Comparison of ENCODE assay signal across 24 cellular contexts in genomic region chr18:33781429-33781828, GRCh38.
DNase-seq lines count a peak whose midpoint lies in the region; ATAC-seq and TF ChIP-seq lines count a peak whose summit lies in the region.
"Had no signal": no experiment of that assay in that cellular context is flagged by ENCODE, and none has a peak within 500 bp of the region (broad histone marks: within the 10 kb centered on the region; RNA-seq: fewer than 3 reads in every experiment).

No MANE protein-coding gene starts in this region.

- no peak for TF ChIP-seq CTCF in gastrocnemius medialis (IDR thresholded peaks at IDR 0.05 in 4 of 5, conservative IDR thresholded peaks at IDR 0.05 in 1 of 5)

- in situ Hi-C loops in gastrocnemius medialis (cut with MboI; ENCODE audit: low sequenced_read_pairs in 4 of 4) = no loop called here

- intact Hi-C loops in gastrocnemius medialis (cut with DNase I; ENCODE audit: low total_unique reads) = no loop called here

- no peaks in the 10 kb centered on the region for H3K9me3 ChIP-seq in gastrocnemius medialis
- H3K9me3 ChIP-seq: breast epithelium, SJSA1, thoracic aorta had no signal

- H3K4me3 ChIP-seq in gastrocnemius medialis = no peak overlapping the region
- H3K4me3 ChIP-seq: breast epithelium, GM12878, hepatocyte, SJSA1, thoracic aorta had no signal

- ATAC-seq in gastrocnemius medialis (peak; percentile 77 to 78), left lobe of liver (no peak)
- ATAC-seq: CD8-positive, alpha-beta T cell; GM12878; natural killer cell had no signal

- TF ChIP-seq POLR2A in gastrocnemius medialis (IDR thresholded peaks at IDR 0.05) = no peak

- no peak overlapping the region for H3K27ac ChIP-seq in gastrocnemius medialis
- H3K27ac ChIP-seq: breast epithelium, hepatocyte, SJSA1, thoracic aorta had no signal

- no peaks in the 10 kb centered on the region for H3K27me3 ChIP-seq in gastrocnemius medialis
- H3K27me3 ChIP-seq: breast epithelium, hepatocyte, SJSA1 had no signal

- H3K36me3 ChIP-seq in gastrocnemius medialis = no peaks in the 10 kb centered on the region
- H3K36me3 ChIP-seq: breast epithelium, SJSA1, thoracic aorta had no signal

- DNase-seq in NCI-H345 (lab: John Stamatoyannopoulos, UW) (peak; percentile 5), NCI-H345 treated with DMSO at 0.1 percent for 48 hours (lab: John Stamatoyannopoulos, UW; ENCODE audit: unreplicated experiment) (no peak), NCI-H1105 treated with DMSO at 0.1 percent for 48 hours (lab: John Stamatoyannopoulos, UW) (peak; percentile 88), NCI-H748 treated with DMSO at 0.1 percent for 48 hours (lab: John Stamatoyannopoulos, UW) (peak; percentile 81), gastrocnemius medialis (no peak), left lobe of liver (ENCODE audit: low spot score) (no peak)
- no peak for DNase-seq in stimulated activated naive CD4-positive, alpha-beta T cell (lab: John Stamatoyannopoulos, UW)
- DNase-seq: activated CD4-positive, alpha-beta T cell treated with anti-CD3 and anti-CD28 coated beads for 4 hours; activated naive CD8-positive, alpha-beta T cell treated with anti-CD3 and anti-CD28 coated beads for 36 hours; anterior cingulate cortex; CD8-positive, alpha-beta T cell; GOT3; HFFc6; Kasumi-1; natural killer cell; NCI-H2081 treated with DMSO at 0.1 percent for 48 hours; NCI-H526 treated with DMSO at 0.1 percent for 48 hours; stimulated activated naive CD4-positive, alpha-beta T cell treated with Interleukin-2 at 50 U/mL for 16 hours; T-helper 9 cell had no signal

- H3K4me1 ChIP-seq in gastrocnemius medialis = peaks cover 0 to 11% of the 10 kb centered on the region in 2 donors
- H3K4me1 ChIP-seq: breast epithelium, SJSA1 had no signal

Comparison
In these comparisons a context has a peak if more than half of its experiments do, and no peak if none do; other contexts are left out.
1. DNase-seq: peak in NCI-H345 (single experiment), NCI-H1105 treated with DMSO at 0.1 percent for 48 hours (single experiment) and NCI-H748 treated with DMSO at 0.1 percent for 48 hours (single experiment); none in NCI-H345 treated with DMSO at 0.1 percent for 48 hours (single experiment), gastrocnemius medialis (0 of 2), stimulated activated naive CD4-positive, alpha-beta T cell (0 of 6) and left lobe of liver (single experiment).